In the genomic region with DNA sequence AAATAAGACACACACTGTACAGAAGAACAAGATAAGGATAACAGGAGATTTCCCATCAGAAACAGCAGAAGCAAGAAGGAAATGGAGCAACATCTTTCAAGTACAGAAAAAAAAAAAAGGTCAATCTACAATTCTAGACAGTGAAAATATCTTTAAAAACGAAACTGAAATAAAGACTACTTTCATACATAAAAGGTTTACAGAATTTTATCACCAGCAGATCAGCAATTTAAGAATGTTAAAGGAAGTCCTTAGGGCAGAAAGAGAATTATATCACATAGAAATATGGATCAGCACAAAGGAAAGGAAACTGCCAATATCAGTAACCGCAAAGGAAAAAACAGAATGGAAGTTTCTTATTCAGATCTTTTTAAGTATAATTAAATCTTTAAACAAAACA, we compare ENCODE assay signal across 22 cellular contexts.
"Had no signal": no experiment of that assay in that cellular context is flagged by ENCODE, and none has a peak within 500 bp of the region (broad histone marks: within the 10 kb centered on the region; RNA-seq: fewer than 3 reads in every experiment).

No MANE protein-coding gene starts in this region.

- H3K9ac ChIP-seq: SK-N-SH had no signal

- DNase-seq: KBM-7, NCI-H1092, NCI-H1105 treated with DMSO at 0.1 percent for 48 hours, NCI-H1417 treated with DMSO at 0.1 percent for 48 hours, NCI-H146, NCI-H1694 treated with DMSO at 0.1 percent for 48 hours, NCI-H1930, NCI-H2081 treated with DMSO at 0.1 percent for 48 hours, NCI-H2171, NCI-H345, NCI-H446 treated with DMSO at 0.1 percent for 48 hours, NCI-H510A treated with DMSO at 0.1 percent for 48 hours, NCI-H526, NCI-H748 treated with DMSO at 0.1 percent for 48 hours, Right ventricle myocardium superior, RPMI8226, SIG-M5, SK-N-SH, SW 1271, T-cell had no signal

- H3K36me3 ChIP-seq: SJSA1 had no signal

- H3K36me3 Mint-ChIP-seq: T-cell had no signal

- H3K4me1 ChIP-seq: SJSA1 had no signal

- H3K27ac ChIP-seq: SJSA1 had no signal

- H3K9me3 ChIP-seq: SK-N-SH had no signal

- H3K4me2 ChIP-seq: SK-N-SH had no signal

- ATAC-seq: T-cell had no signal

- H3K4me3 ChIP-seq: SJSA1 had no signal

- H3K4me3 Mint-ChIP-seq: T-cell; T-helper 1 cell treated with Interleukin-12 subunit alpha and Interleukin-12 subunit beta and Interleukin-4 antibody, amounts not matched to agents 30 μg/mL and 1 μg/mL, for 36 hours had no signal

- H3K27ac Mint-ChIP-seq: T-cell; T-helper 1 cell treated with Interleukin-12 subunit alpha and Interleukin-12 subunit beta and Interleukin-4 antibody, amounts not matched to agents 30 μg/mL and 1 μg/mL, for 36 hours had no signal

- H3K27me3 ChIP-seq: SJSA1 had no signal

- H3K9me2 ChIP-seq: SK-N-SH had no signal
